Comparison of ENCODE assay signal across 29 cellular contexts in the genomic region with DNA sequence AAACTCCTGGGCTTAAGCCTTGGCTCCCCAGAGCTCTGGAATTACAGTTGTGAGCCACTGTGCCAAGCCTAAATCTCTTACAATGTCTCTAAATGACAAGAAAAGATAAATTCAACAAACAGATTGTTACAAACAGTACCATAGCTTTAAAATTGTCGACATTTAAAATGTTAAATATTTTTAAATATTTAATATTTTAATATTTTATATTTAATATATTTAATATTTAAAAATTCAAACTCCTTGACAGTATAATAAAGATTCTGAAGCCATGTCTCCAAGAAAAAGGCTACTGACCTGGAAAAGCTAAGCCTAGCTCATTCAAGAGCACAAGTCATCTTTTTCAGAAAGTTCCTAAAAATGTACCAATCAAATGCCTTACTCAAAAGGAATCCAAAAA.
"Had no signal": no experiment of that assay in that cellular context is flagged by ENCODE, and none has a peak within 500 bp of the region (broad histone marks: within the 10 kb centered on the region; RNA-seq: fewer than 3 reads in every experiment).

No MANE protein-coding gene starts in this region.

- ATAC-seq: stimulated activated effector memory CD8-positive, alpha-beta T cell treated with anti-CD3 and anti-CD28 coated beads, Interleukin-12 subunit alpha, Interleukin-12 subunit beta, amount 100 ng/mL, for 72 hours; stimulated activated memory B cell treated with anti-CD40 and anti-IgM and Interleukin-4, amounts not matched to agents 10 μg/mL and 1 μg/mL and 100 μg/mL, for 72 hours; stimulated activated naive B cell treated with anti-CD40 and anti-IgM and Interleukin-4, amounts not matched to agents 10 μg/mL and 1 μg/mL and 100 μg/mL, for 72 hours; stimulated activated naive CD8-positive, alpha-beta T cell treated with anti-CD3 and anti-CD28 coated beads, Interleukin-15, amount 100 ng/mL, for 72 hours; stimulated activated naive CD8-positive, alpha-beta T cell treated with anti-CD3 and anti-CD28 coated beads, Interleukin-15, Interleukin-2, amounts not matched to agents 100 U/mL and 50 U/mL, for 24 hours; upper lobe of right lung had no signal

- H3K4me3 Mint-ChIP-seq: stimulated activated effector memory CD8-positive, alpha-beta T cell treated with anti-CD3 and anti-CD28 coated beads, Interleukin-12 subunit alpha, Interleukin-12 subunit beta, amount 100 ng/mL, for 72 hours; stimulated activated memory B cell treated with anti-CD40 and anti-IgM and Interleukin-4, amounts not matched to agents 10 μg/mL and 1 μg/mL and 100 μg/mL, for 72 hours; stimulated activated naive B cell treated with anti-CD40 and anti-IgM and Interleukin-4, amounts not matched to agents 10 μg/mL and 1 μg/mL and 100 μg/mL, for 72 hours; stimulated activated naive CD8-positive, alpha-beta T cell treated with anti-CD3 and anti-CD28 coated beads, Interleukin-15, amount 100 ng/mL, for 72 hours; stimulated activated naive CD8-positive, alpha-beta T cell treated with anti-CD3 and anti-CD28 coated beads, Interleukin-15, Interleukin-2, amounts not matched to agents 100 ng/mL and 50 ng/mL, for 24 hours; type B pancreatic cell had no signal

- H3K27ac ChIP-seq: stomach, suprapubic skin, testis, thoracic aorta, thyroid gland, tibial artery, tibial nerve, transverse colon, upper lobe of left lung, upper lobe of right lung, uterus, vagina had no signal

- H3K36me3 ChIP-seq: suprapubic skin, thoracic aorta, thyroid gland, tibial artery, uterus, vagina had no signal

- H3K4me3 ChIP-seq: stomach, suprapubic skin, testis, thoracic aorta, thyroid gland, tibial artery, tibial nerve, transverse colon, upper lobe of left lung, upper lobe of right lung, uterus, vagina had no signal

- H3K4me1 ChIP-seq: stomach, suprapubic skin, testis, thyroid gland, tibial artery, transverse colon, upper lobe of left lung, upper lobe of right lung, uterus, vagina had no signal

- H3K36me3 Mint-ChIP-seq: type B pancreatic cell had no signal

- H3K9me3 Mint-ChIP-seq: stimulated activated naive CD8-positive, alpha-beta T cell treated with anti-CD3 and anti-CD28 coated beads, Interleukin-15, Interleukin-2, amounts not matched to agents 100 ng/mL and 50 ng/mL, for 24 hours; type B pancreatic cell had no signal

- H3K27me3 Mint-ChIP-seq: stimulated activated memory B cell treated with anti-CD40 and anti-IgM and Interleukin-4, amounts not matched to agents 10 μg/mL and 1 μg/mL and 100 μg/mL, for 72 hours; stimulated activated naive B cell treated with anti-CD40 and anti-IgM and Interleukin-4, amounts not matched to agents 10 μg/mL and 1 μg/mL and 100 μg/mL, for 72 hours; stimulated activated naive CD8-positive, alpha-beta T cell treated with anti-CD3 and anti-CD28 coated beads, Interleukin-15, amount 100 ng/mL, for 72 hours; stimulated activated naive CD8-positive, alpha-beta T cell treated with anti-CD3 and anti-CD28 coated beads, Interleukin-15, Interleukin-2, amounts not matched to agents 100 ng/mL and 50 ng/mL, for 24 hours had no signal

- DNase-seq: stimulated activated CD4-positive, alpha-beta T cell treated with anti-CD3 and anti-CD28 coated beads, Interleukin-2, amount 100 ng/mL, for 48 hours; stimulated activated CD4-positive, alpha-beta T cell treated with anti-CD3 and anti-CD28 coated beads, Interleukin-4, amount 100 ng/mL, for 1 hour; stimulated activated CD4-positive, alpha-beta T cell treated with anti-CD3 and anti-CD28 coated beads, Interleukin-4, amount 100 ng/mL, for 24 hours; stimulated activated CD4-positive, alpha-beta T cell treated with anti-CD3 and anti-CD28 coated beads, Interleukin-4, amount 100 ng/mL, for 4 hours; stimulated activated CD8-positive, alpha-beta memory T cell treated with anti-CD3 and anti-CD28 coated beads, Interleukin-4, amount 100 ng/mL, for 48 hours; stimulated activated naive B cell treated with anti-CD40 and anti-IgM and Interleukin-4, amounts not matched to agents 10 μg/mL and 1 μg/mL and 100 μg/mL, for 72 hours; stimulated activated naive CD4-positive, alpha-beta T cell; stimulated activated naive CD4-positive, alpha-beta T cell treated with Interleukin-2 at 50 U/mL for 16 hours; stimulated activated naive CD8-positive, alpha-beta T cell treated with anti-CD3 and anti-CD28 coated beads, Interleukin-15, amount 100 ng/mL, for 72 hours; stimulated activated naive CD8-positive, alpha-beta T cell treated with anti-CD3 and anti-CD28 coated beads, Interleukin-15, Interleukin-2, amounts not matched to agents 100 U/mL and 50 U/mL, for 24 hours; stomach; substantia nigra; testis; thyroid gland; tibial artery; transverse colon; trophoblast cell; upper lobe of left lung; upper lobe of right lung; uterus had no signal

- H3K9me3 ChIP-seq: suprapubic skin, testis, thyroid gland, tibial artery, upper lobe of right lung, uterus, vagina had no signal

- FAIRE-seq: urothelium cell line had no signal

- H3K27ac Mint-ChIP-seq: stimulated activated naive CD8-positive, alpha-beta T cell treated with anti-CD3 and anti-CD28 coated beads, Interleukin-15, amount 100 ng/mL, for 72 hours; stimulated activated naive CD8-positive, alpha-beta T cell treated with anti-CD3 and anti-CD28 coated beads, Interleukin-15, Interleukin-2, amounts not matched to agents 100 ng/mL and 50 ng/mL, for 24 hours; type B pancreatic cell had no signal

- H3K27me3 ChIP-seq: suprapubic skin, testis, thyroid gland, tibial nerve, transverse colon, upper lobe of left lung, upper lobe of right lung, uterus, vagina had no signal
